Comparison of ENCODE assay signal across 1 cellular context in the genomic region with DNA sequence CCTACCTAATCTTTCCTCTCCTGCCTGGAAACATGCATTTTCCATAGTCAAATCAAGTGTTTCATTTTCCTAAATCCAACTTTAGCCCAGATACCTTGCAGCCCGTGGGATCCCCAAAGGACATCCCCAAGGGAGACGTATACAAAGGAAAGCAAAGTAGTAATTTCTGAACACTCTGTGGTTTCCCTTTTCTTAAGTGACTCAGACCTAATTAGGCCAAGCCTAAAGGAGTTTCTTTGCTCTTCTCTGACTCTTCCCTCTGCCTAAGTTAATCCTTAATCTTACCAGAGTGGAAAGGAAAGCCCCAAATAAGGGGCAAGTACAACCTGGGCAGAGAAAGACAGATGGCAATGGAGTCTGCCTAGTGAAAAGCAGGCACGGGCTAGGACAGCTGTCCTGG.
TF ChIP-seq lines count a peak whose summit lies in the region.

No MANE protein-coding gene starts in this region.

TF ChIP-seq in GM23338, 12 proteins besides CTCF, POLR2A, EP300 and RAD21 (continued from another document):
- TF ChIP-seq ZNF462 (CRISPR knock-in tag; IDR thresholded peaks at IDR 0.05), result no peak
- TF ChIP-seq, protein P1, sequence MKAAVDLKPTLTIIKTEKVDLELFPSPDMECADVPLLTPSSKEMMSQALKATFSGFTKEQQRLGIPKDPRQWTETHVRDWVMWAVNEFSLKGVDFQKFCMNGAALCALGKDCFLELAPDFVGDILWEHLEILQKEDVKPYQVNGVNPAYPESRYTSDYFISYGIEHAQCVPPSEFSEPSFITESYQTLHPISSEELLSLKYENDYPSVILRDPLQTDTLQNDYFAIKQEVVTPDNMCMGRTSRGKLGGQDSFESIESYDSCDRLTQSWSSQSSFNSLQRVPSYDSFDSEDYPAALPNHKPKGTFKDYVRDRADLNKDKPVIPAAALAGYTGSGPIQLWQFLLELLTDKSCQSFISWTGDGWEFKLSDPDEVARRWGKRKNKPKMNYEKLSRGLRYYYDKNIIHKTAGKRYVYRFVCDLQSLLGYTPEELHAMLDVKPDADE (IDR thresholded peaks at IDR 0.05), result no peak
- no peak for TF ChIP-seq REST (IDR thresholded peaks at IDR 0.05; ENCODE audit: unreplicated experiment)
- TF ChIP-seq CREB1 (CRISPR knock-in tag; IDR thresholded peaks at IDR 0.05; ENCODE audit: low read depth), result no peak
- no peak for TF ChIP-seq STAT1 (IDR thresholded peaks at IDR 0.05; ENCODE audit: unreplicated experiment)
